In genomic region chr14:30933937-30934336, GRCh38 we compare ENCODE assay signal across 3 cellular contexts. TPM values are rescaled to one million over a fixed set of nuclear protein-coding genes. Genes with fewer than 3 reads are reported as not detected.
"Had no signal": no experiment of that assay in that cellular context is flagged by ENCODE, and none has a peak within 500 bp of the region (broad histone marks: within the 10 kb centered on the region; RNA-seq: fewer than 3 reads in every experiment).

No MANE protein-coding gene starts in this region.

RNA-seq across cellular contexts. Expression of gene COCH, which starts 59.6 kb away (rescaled TPM):
- total RNA-seq: GM23248, H4, HFFc6 had no signal
- polyA plus RNA-seq: GM23248 had no signal
